In the genomic region with DNA sequence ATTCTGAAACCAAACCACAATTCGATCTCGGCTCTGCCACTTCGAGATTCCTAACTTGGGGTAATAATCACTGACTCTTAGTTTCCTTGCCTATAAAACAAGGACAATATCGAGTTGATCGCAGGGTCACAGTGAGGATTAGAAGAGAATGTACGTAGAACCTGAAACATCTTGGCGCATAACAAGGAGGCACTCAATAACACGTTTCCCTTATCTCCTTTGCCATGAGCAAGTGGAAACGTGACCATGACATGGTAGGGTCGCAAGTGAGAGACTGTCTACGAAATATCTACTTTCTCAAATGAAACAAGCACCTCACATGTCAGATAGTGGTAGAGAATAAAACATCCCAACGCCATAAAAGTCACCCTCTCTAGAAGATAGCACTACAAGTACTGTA, we compare ENCODE assay signal across 10 cellular contexts. TPM values are rescaled to one million over a fixed set of nuclear protein-coding genes. Genes with fewer than 3 reads are reported as not detected.
DNase-seq lines count a peak whose midpoint lies in the region; ATAC-seq and TF ChIP-seq lines count a peak whose summit lies in the region.
"Had no signal": no experiment of that assay in that cellular context is flagged by ENCODE, and none has a peak within 500 bp of the region (broad histone marks: within the 10 kb centered on the region; RNA-seq: fewer than 3 reads in every experiment).

No MANE protein-coding gene starts in this region.

- H3K36me3 Mint-ChIP-seq in Calu3 (ENCODE audit: insufficient read depth, unreplicated experiment) (peaks cover 32% of the 10 kb centered on the region), neural progenitor cell (peaks cover 37% of the 10 kb centered on the region)

- H3K27ac ChIP-seq in OCI-LY1 (ENCODE audit: low read depth, low read length, poor library complexity, severe bottlenecking) = no peak overlapping the region
- peak overlapping the region in 42 of 59 donors; percentile 7 to 99 (median 94) for H3K27ac ChIP-seq in dorsolateral prefrontal cortex
- H3K27ac ChIP-seq in neural progenitor cell = no peak overlapping the region

- H3K36me3 ChIP-seq in OCI-LY1 (ENCODE audit: insufficient read depth, low read length) = 0 out of 2 replicates have a peak, but pooled peaks cover 3% of the 10 kb centered on the region
- H3K36me3 ChIP-seq in neural progenitor cell = no peaks in the 10 kb centered on the region

- no peaks in the 10 kb centered on the region for H3K9me2 ChIP-seq in OCI-LY1 (ENCODE audit: low read depth, low read length)

- no peaks in the 10 kb centered on the region for H3K9me3 Mint-ChIP-seq in Calu3 (ENCODE audit: low read depth, unreplicated experiment)
- peaks cover 15% of the 10 kb centered on the region for H3K9me3 Mint-ChIP-seq in neural progenitor cell

- H3K4me3 Mint-ChIP-seq in Calu3 (ENCODE audit: low read depth, unreplicated experiment) (peak overlapping the region; percentile 84), neural progenitor cell (peak overlapping the region; percentile 87)

- H3K9me3 ChIP-seq in OCI-LY1 (ENCODE audit: low read length) (no peaks in the 10 kb centered on the region), neural progenitor cell (ENCODE audit: low read depth) (no peaks in the 10 kb centered on the region)

- H3K4me1 Mint-ChIP-seq in Calu3 (ENCODE audit: low read depth, unreplicated experiment) (peaks cover 43% of the 10 kb centered on the region), neural progenitor cell (peaks cover 24% of the 10 kb centered on the region)

- no peaks in the 10 kb centered on the region for H3K27me3 ChIP-seq in OCI-LY1 (ENCODE audit: insufficient read depth, low read length)
- H3K27me3 ChIP-seq in dorsolateral prefrontal cortex = no peaks in the 10 kb centered on the region
- H3K27me3 ChIP-seq in neural progenitor cell = no peaks in the 10 kb centered on the region

- no TSS peak for BruUV-seq in Calu3 (replicated peaks; lab: Mats Ljungman, UMichigan)

- H2AFZ ChIP-seq in OCI-LY1 (ENCODE audit: low read length) (no peak overlapping the region), neural progenitor cell (replicated peaks) (no peak overlapping the region)

- H3K4me3 ChIP-seq in OCI-LY1 (ENCODE audit: low read depth, low read length, poor library complexity, severe bottlenecking) (peak overlapping the region; percentile 76), dorsolateral prefrontal cortex (peak overlapping the region in 56 of 59 donors; percentile 63 to 95 (median 89)), neural progenitor cell (no peak overlapping the region)

- CTCF ChIA-PET in Calu3 (lab: Charles Lee) = no interaction called here

- ATAC-seq in GM19463 (IDR thresholded peaks at IDR 0.05; ENCODE audit: unreplicated experiment) = no peak

- H3K9ac ChIP-seq in OCI-LY1 (ENCODE audit: low read length) (no peak overlapping the region), neural progenitor cell (no peak overlapping the region)

- no peak for TF ChIP-seq CTCF in Calu3 (IDR thresholded peaks at IDR 0.05; ENCODE audit: unreplicated experiment)
- TF ChIP-seq CTCF in OCI-LY1 (IDR thresholded peaks at IDR 0.05; ENCODE audit: low read length) = no peak
- TF ChIP-seq CTCF in dorsolateral prefrontal cortex (IDR thresholded peaks at IDR 0.05 in 54 of 56, conservative IDR thresholded peaks at IDR 0.05 in 2 of 56; ENCODE audit: low read depth in 1 of 56, partially characterized antibody in 56 of 56) = no peak
- no peak for TF ChIP-seq CTCF in neural progenitor cell (IDR thresholded peaks at IDR 0.05)

- H3K79me2 ChIP-seq in OCI-LY1 (ENCODE audit: insufficient read depth, low read length) = peaks cover 65% of the 10 kb centered on the region
- H3K79me2 ChIP-seq in neural progenitor cell (ENCODE audit: low read depth) = peaks cover 76% of the 10 kb centered on the region

- H3K4me1 ChIP-seq in OCI-LY1 (ENCODE audit: insufficient read depth, low read length, severe bottlenecking) (peaks cover 39% of the 10 kb centered on the region), neural progenitor cell (peaks cover 11% of the 10 kb centered on the region)

- H3K27me3 Mint-ChIP-seq in Calu3 (ENCODE audit: unreplicated experiment) = no peaks in the 10 kb centered on the region
- H3K27me3 Mint-ChIP-seq in neural progenitor cell (ENCODE audit: insufficient read depth, low read depth) = peaks cover 2% of the 10 kb centered on the region

- no peaks in the 10 kb centered on the region for H4K20me1 ChIP-seq in OCI-LY1 (ENCODE audit: insufficient read depth, low read length)
- peaks cover 37% of the 10 kb centered on the region for H4K20me1 ChIP-seq in neural progenitor cell (ENCODE audit: low read depth)

- H3K4me2 ChIP-seq in OCI-LY1 (ENCODE audit: low read length) (peak overlapping the region; percentile 96), neural progenitor cell (peak overlapping the region; percentile 98)

- H3F3A ChIP-seq in OCI-LY1 (ENCODE audit: insufficient read depth, low read length) (no peaks in the 10 kb centered on the region), neural progenitor cell (ENCODE audit: low read depth) (no peaks in the 10 kb centered on the region)

- H3K27ac Mint-ChIP-seq in Calu3 (ENCODE audit: unreplicated experiment) (peak overlapping the region; percentile 28), neural progenitor cell (peak overlapping the region; percentile 57)

- intact Hi-C loops in Calu3 (cut with micrococcal nuclease; ENCODE audit: unreplicated experiment) = loop anchor here (5.0 to 10.0 kb wide), 3 partner anchors 92 to 380 kb away; partner anchors contain the start of gene GLRX5
- intact Hi-C loops in dorsolateral prefrontal cortex (cut with DNase I) = loop anchor here in 1 of 2 donors (5.0 kb wide), 1 partner anchor 33 kb away; no protein-coding TSS in a partner anchor

- DNase-seq in Calu3 = no peak
- DNase-seq in dorsolateral prefrontal cortex = no peak
- no peak for DNase-seq in neural progenitor cell (ENCODE audit: low spot score)
- no peak for DNase-seq in iPS-NIHi11 (ENCODE audit: low spot score)
- DNase-seq in activated CD8-positive, alpha-beta memory T cell treated with anti-CD3 and anti-CD28 coated beads, Interleukin-2, amount 50 U/mL, for 4 hours = no peak
- no peak for DNase-seq in H4 (ENCODE audit: low spot score)
- DNase-seq: GF-D8, NCI-H2171 treated with DMSO at 0.1 percent for 48 hours had no signal

RNA-seq across cellular contexts. Expression of gene DICER1, which starts 2.3 kb away (rescaled TPM):
- 53.8 and 58.7 TPM in 2 replicates for total RNA-seq in Calu3 (2022)
- 100 to 1,000 TPM in 25 of 120 experiments, 10 to 100 TPM in 95; 58.4 to 196 (median 82.9) TPM for total RNA-seq in dorsolateral prefrontal cortex
- total RNA-seq in neural progenitor cell (ENCODE audit: low replicate concordance) = 56.7 and 70.0 TPM in 2 replicates
- 14.0 and 19.5 TPM in 2 replicates for total RNA-seq in H4 (2014; rRNA removed; shearing (Covaris generic))

Comparison
In these comparisons a context has a peak if more than half of its experiments do, and no peak if none do; other contexts are left out.
1. H3K27ac ChIP-seq: peak in dorsolateral prefrontal cortex (42 of 59); none in OCI-LY1 (single experiment) and neural progenitor cell (single experiment).